Comparison of ENCODE assay signal across 20 cellular contexts in genomic region chr12:68743416-68743815, GRCh38. TPM values are rescaled to one million over a fixed set of nuclear protein-coding genes. Genes with fewer than 3 reads are reported as not detected.
DNase-seq lines count a peak whose midpoint lies in the region; ATAC-seq lines count a peak whose summit lies in the region.
"Had no signal": no experiment of that assay in that cellular context is flagged by ENCODE, and none has a peak within 500 bp of the region (broad histone marks: within the 10 kb centered on the region; RNA-seq: fewer than 3 reads in every experiment).

No MANE protein-coding gene starts in this region.

- no peaks in the 10 kb centered on the region for H3K9me3 Mint-ChIP-seq in naive B cell

- peak overlapping the region; percentile 54 for H3K27ac Mint-ChIP-seq in T-helper 17 cell
- H3K27ac Mint-ChIP-seq in naive B cell = peak overlapping the region in 4 of 6 donors; percentile 19 to 70 (median 54)

- DNase-seq in NOMO-1 treated with DMSO at 0.1 percent for 48 hours (lab: John Stamatoyannopoulos, UW; ENCODE audit: unreplicated experiment) (peak; percentile 10), NOMO-1 treated with dmso at 0.1 percent for 144 hours (lab: John Stamatoyannopoulos, UW; ENCODE audit: unreplicated experiment) (no peak), GM03348 (ENCODE audit: low spot score) (peak; percentile 14), T-helper 17 cell (no peak), naive B cell (no peak), NCI-H2029 (lab: John Stamatoyannopoulos, UW) (no peak)
- DNase-seq: activated CD8-positive, alpha-beta memory T cell treated with anti-CD3 and anti-CD28 coated beads for 24 hours; activated gamma-delta T cell; GDM1; heart right ventricle; KG1; kidney; NCI-H1436 treated with DMSO at 0.1 percent for 48 hours; NCI-H446 treated with DMSO at 0.1 percent for 48 hours; SJCRH30; stimulated activated CD4-positive, alpha-beta T cell treated with anti-CD3 and anti-CD28 coated beads, Interleukin-4, amount 100 ng/mL, for 1 hour; stimulated activated CD8-positive, alpha-beta memory T cell treated with anti-CD3 and anti-CD28 coated beads, Interleukin-4, amount 100 ng/mL, for 48 hours had no signal

- ATAC-seq in T-helper 17 cell (no peak), naive B cell (ENCODE audit: low read depth in 2 of 2) (no peak), HG03095 (IDR thresholded peaks at IDR 0.05; ENCODE audit: unreplicated experiment) (no peak), HG03139 (IDR thresholded peaks at IDR 0.05; ENCODE audit: unreplicated experiment) (no peak)
- ATAC-seq: heart right ventricle had no signal

- H3K4me3 Mint-ChIP-seq in T-helper 17 cell (peak overlapping the region; percentile 28), naive B cell (peak overlapping the region in 1 of 8 donors; percentile 81)

- H3K9me3 ChIP-seq in T-helper 17 cell (ENCODE audit: control insufficient read depth, low read length, poor library complexity, severe bottlenecking) = no peaks in the 10 kb centered on the region
- H3K9me3 ChIP-seq: heart right ventricle, SJCRH30, thoracic aorta had no signal

- H3K36me3 Mint-ChIP-seq in T-helper 17 cell (ENCODE audit: low read depth) = peaks cover 2% of the 10 kb centered on the region
- H3K36me3 Mint-ChIP-seq in naive B cell = no peaks in the 10 kb centered on the region

- H3K27me3 Mint-ChIP-seq in T-helper 17 cell = no peaks in the 10 kb centered on the region
- no peaks in the 10 kb centered on the region for H3K27me3 Mint-ChIP-seq in naive B cell

- peaks cover 14% of the 10 kb centered on the region for H3K4me1 Mint-ChIP-seq in T-helper 17 cell
- H3K4me1 Mint-ChIP-seq in naive B cell = peaks cover 11 to 35% (median 31%) of the 10 kb centered on the region in 3 donors

RNA-seq across cellular contexts. Expression of gene SLC35E3, which starts 2.6 kb away (rescaled TPM):
- total RNA-seq in T-helper 17 cell = 1 to 10 TPM; 7.0 to 8.3 TPM
- 10 to 100 TPM; 11.4 to 26.2 (median 16.4) TPM for polyA plus RNA-seq in naive B cell (ENCODE audit: low read depth in 6 of 6)

RNA-seq across cellular contexts. Expression of gene NUP107, which starts 56.6 kb away (rescaled TPM):
- total RNA-seq in T-helper 17 cell = 10 to 100 TPM; 39.2 to 42.4 TPM
- 10 to 100 TPM; 21.5 to 42.2 (median 34.6) TPM for polyA plus RNA-seq in naive B cell (ENCODE audit: low read depth in 6 of 6)

Comparison
In these comparisons a context has a peak if more than half of its experiments do, and no peak if none do; other contexts are left out.
1. DNase-seq: peak in NOMO-1 treated with DMSO at 0.1 percent for 48 hours (single experiment) and GM03348 (single experiment); none in NOMO-1 treated with dmso at 0.1 percent for 144 hours (single experiment), T-helper 17 cell (0 of 3), naive B cell (single experiment) and NCI-H2029 (single experiment).